ENCODE assay signal across 11 cellular contexts in genomic region chr7:26157520-26158105, GRCh38. TPM values are rescaled to one million over a fixed set of nuclear protein-coding genes. Genes with fewer than 3 reads are reported as not detected.
A peak's percentile ranks its signal among the peaks of the same experiment; 100 is the strongest.
DNase-seq lines count a peak whose midpoint lies in the region; ATAC-seq and TF ChIP-seq lines count a peak whose summit lies in the region.
"Had no signal": no experiment of that assay in that cellular context is flagged by ENCODE, and none has a peak within 500 bp of the region (broad histone marks: within the 10 kb centered on the region; RNA-seq: fewer than 3 reads in every experiment).

No MANE protein-coding gene starts in this region.

- peak overlapping the region; percentile 79 for H3K27ac ChIP-seq in CD4-positive, alpha-beta memory T cell (ENCODE audit: low read depth, low read length)
- H3K27ac ChIP-seq: neural progenitor cell, right lobe of liver, thoracic aorta had no signal

- POLR2A ChIA-PET in CD4-positive, alpha-beta memory T cell (lab: Charles Lee; ENCODE audit: partially characterized antibody): interaction anchor here (1.2 to 10.0 kb wide), 6 partner anchors 9 to 39 kb away, joined by 3 to 169 read pairs (median 12); partner anchors contain the start of genes CBX3 and HNRNPA2B1

- no peaks in the 10 kb centered on the region for H3K27me3 ChIP-seq in CD4-positive, alpha-beta memory T cell (ENCODE audit: insufficient read depth, low read length)
- H3K27me3 ChIP-seq: right lobe of liver had no signal

- H3K4me1 ChIP-seq in CD4-positive, alpha-beta memory T cell (ENCODE audit: insufficient read depth, low read length): peaks cover 68% of the 10 kb centered on the region

- H3K4me3 Mint-ChIP-seq in CD4-positive, alpha-beta memory T cell: peak overlapping the region in 5 of 8 donors; percentile 11 to 98 (median 84)
- H3K4me3 Mint-ChIP-seq in T-helper 17 cell (no peak overlapping the region), glutamatergic neuron (ENCODE audit: unreplicated experiment) (peak overlapping the region; percentile 52)
- H3K4me3 Mint-ChIP-seq: neural progenitor cell had no signal

- no peak for TF ChIP-seq CTCF in glutamatergic neuron (IDR thresholded peaks at IDR 0.05; ENCODE audit: partially characterized antibody, unreplicated experiment)

- peaks cover 57 to 80% (median 67%) of the 10 kb centered on the region in 4 donors for H3K4me1 Mint-ChIP-seq in CD4-positive, alpha-beta memory T cell
- H3K4me1 Mint-ChIP-seq in T-helper 17 cell (peaks cover 49% of the 10 kb centered on the region), glutamatergic neuron (ENCODE audit: low read depth, unreplicated experiment) (peaks cover 6% of the 10 kb centered on the region)

- DNase-seq in CD4-positive, alpha-beta memory T cell: no peak
- DNase-seq in T-helper 17 cell: no peak
- DNase-seq in glutamatergic neuron: no peak
- DNase-seq in activated gamma-delta T cell treated with Interleukin-2 at 50 U/mL for 16 hours: no peak
- no peak for DNase-seq in NCI-H510A (lab: John Stamatoyannopoulos, UW)
- DNase-seq: heart left ventricle, right lobe of liver had no signal

- ATAC-seq in T-helper 17 cell: no peak
- no peak for ATAC-seq in GM19351 (IDR thresholded peaks at IDR 0.05; ENCODE audit: unreplicated experiment)
- ATAC-seq: heart left ventricle, right lobe of liver had no signal

- H3K36me3 Mint-ChIP-seq in CD4-positive, alpha-beta memory T cell: peaks cover 0 to 10% of the 10 kb centered on the region in 2 donors
- H3K36me3 Mint-ChIP-seq in T-helper 17 cell (ENCODE audit: low read depth) (peaks cover 2% of the 10 kb centered on the region), glutamatergic neuron (ENCODE audit: unreplicated experiment) (peaks cover 5% of the 10 kb centered on the region)
- H3K36me3 Mint-ChIP-seq: neural progenitor cell had no signal

- H3K27ac Mint-ChIP-seq in CD4-positive, alpha-beta memory T cell: peak overlapping the region; percentile 50 to 98 (median 96)
- H3K27ac Mint-ChIP-seq in T-helper 17 cell (peak overlapping the region; percentile 98), glutamatergic neuron (ENCODE audit: unreplicated experiment) (no peak overlapping the region)
- H3K27ac Mint-ChIP-seq: neural progenitor cell had no signal

- H3K9me3 Mint-ChIP-seq in CD4-positive, alpha-beta memory T cell: no peaks in the 10 kb centered on the region
- H3K9me3 Mint-ChIP-seq in glutamatergic neuron (ENCODE audit: unreplicated experiment): peaks cover 3% of the 10 kb centered on the region

- no peaks in the 10 kb centered on the region for H3K27me3 Mint-ChIP-seq in CD4-positive, alpha-beta memory T cell
- H3K27me3 Mint-ChIP-seq in T-helper 17 cell (no peaks in the 10 kb centered on the region), glutamatergic neuron (ENCODE audit: unreplicated experiment) (peaks cover 13% of the 10 kb centered on the region)

- no peaks in the 10 kb centered on the region for H3K36me3 ChIP-seq in CD4-positive, alpha-beta memory T cell (ENCODE audit: insufficient read depth, low read length)
- H3K36me3 ChIP-seq: heart left ventricle, neural progenitor cell, right lobe of liver, thoracic aorta had no signal

- CTCF ChIA-PET in CD4-positive, alpha-beta memory T cell (lab: Charles Lee; ENCODE audit: partially characterized antibody): interaction anchor here (1.0 to 4.5 kb wide), 5 partner anchors 29 to 68 kb away, joined by 3 to 30 read pairs (median 5); no protein-coding TSS in a partner anchor

- intact Hi-C loops in CD4-positive, alpha-beta memory T cell (cut with micrococcal nuclease): no loop called here

- H3K9me3 ChIP-seq in CD4-positive, alpha-beta memory T cell (ENCODE audit: control insufficient read depth in 1 of 2, low read length in 2 of 2): no peaks in the 10 kb centered on the region
- no peaks in the 10 kb centered on the region for H3K9me3 ChIP-seq in T-helper 17 cell (ENCODE audit: control insufficient read depth, low read length, poor library complexity, severe bottlenecking)
- H3K9me3 ChIP-seq: heart left ventricle, right lobe of liver, thoracic aorta had no signal

- no peak overlapping the region for H3K4me3 ChIP-seq in CD4-positive, alpha-beta memory T cell (ENCODE audit: low read length in 2 of 2)
- peak overlapping the region; percentile 33; the same call in 1 of the 2 replicates for H3K4me3 ChIP-seq in GM08714 (ENCODE audit: low read length)
- H3K4me3 ChIP-seq: neural progenitor cell, right lobe of liver, thoracic aorta had no signal

RNA-seq across cellular contexts. Expression of gene NFE2L3, which starts 5.6 kb away (rescaled TPM):
- total RNA-seq in CD4-positive, alpha-beta memory T cell: 1 to 10 TPM; 7.5 to 7.9 TPM
- 1 to 10 TPM; 7.9 to 9.6 TPM for polyA plus RNA-seq in CD4-positive, alpha-beta memory T cell
- 1 to 10 TPM; 3.9 to 4.3 TPM for total RNA-seq in T-helper 17 cell
- total RNA-seq in glutamatergic neuron (ENCODE audit: unreplicated experiment): 42.1 TPM

RNA-seq across cellular contexts. Expression of gene HNRNPA2B1, which starts 42.9 kb away (rescaled TPM):
- 100 to 1,000 TPM; 450 to 466 TPM for total RNA-seq in CD4-positive, alpha-beta memory T cell
- polyA plus RNA-seq in CD4-positive, alpha-beta memory T cell: 100 to 1,000 TPM; 475 to 700 TPM
- total RNA-seq in T-helper 17 cell (100 to 1,000 TPM; 392 to 399 TPM), glutamatergic neuron (ENCODE audit: unreplicated experiment) (685 TPM)

RNA-seq across cellular contexts. Expression of gene CBX3, which starts 43.9 kb away (rescaled TPM):
- 100 to 1,000 TPM; 160 to 173 TPM for total RNA-seq in CD4-positive, alpha-beta memory T cell
- 100 to 1,000 TPM; 105 to 180 TPM for polyA plus RNA-seq in CD4-positive, alpha-beta memory T cell
- total RNA-seq in T-helper 17 cell (100 to 1,000 TPM in 1 of 2 donors, 10 to 100 TPM in 1; 98.3 to 102 TPM), glutamatergic neuron (ENCODE audit: unreplicated experiment) (191 TPM)
